Comparison of ENCODE assay signal across 12 cellular contexts in genomic region chr11:36684840-36685800, GRCh38.
DNase-seq lines count a peak whose midpoint lies in the region; ATAC-seq and TF ChIP-seq lines count a peak whose summit lies in the region.
"Had no signal": no experiment of that assay in that cellular context is flagged by ENCODE, and none has a peak within 500 bp of the region (broad histone marks: within the 10 kb centered on the region; RNA-seq: fewer than 3 reads in every experiment).

No MANE protein-coding gene starts in this region.

- peak; percentile 66 for ATAC-seq in GM18519 (IDR thresholded peaks at IDR 0.05; ENCODE audit: low FRiP score, unreplicated experiment)

- H3K27me3 ChIP-seq in HL-60 (ENCODE audit: insufficient read depth, poor library complexity, severe bottlenecking): no peaks in the 10 kb centered on the region
- H3K27me3 ChIP-seq: transverse colon had no signal

- no peak for TF ChIP-seq CTCF in HL-60 (IDR thresholded peaks at IDR 0.05; ENCODE audit: insufficient read depth, low read length)

- H3K27ac ChIP-seq in HL-60 (replicated peaks): peak overlapping the region; percentile 25
- H3K27ac ChIP-seq: transverse colon had no signal

- no peak overlapping the region for H3K4me3 ChIP-seq in HL-60 (replicated peaks; ENCODE audit: insufficient read depth, low read length)
- H3K4me3 ChIP-seq: smooth muscle cell, transverse colon had no signal

- intact Hi-C loops in posterior vena cava (cut with DNase I): no loop called here

- peak in 1 of 2 experiments; percentile 83 for DNase-seq in HL-60 (ENCODE audit: low read depth in 1 of 2, low spot score in 1 of 2)
- DNase-seq in activated CD8-positive, alpha-beta memory T cell treated with anti-CD3 and anti-CD28 coated beads, Interleukin-2, amount 50 U/mL, for 4 hours: peak; percentile 37
- DNase-seq in stimulated activated CD4-positive, alpha-beta T cell treated with anti-CD3 and anti-CD28 coated beads, Interleukin-2, amount 100 ng/mL, for 4 hours (ENCODE audit: low read depth): peak; percentile 18
- DNase-seq in cerebellar cortex (ENCODE audit: low spot score): no peak
- DNase-seq in posterior vena cava (ENCODE audit: low spot score): no peak
- DNase-seq in NCI-H446 (lab: John Stamatoyannopoulos, UW): no peak
- no peak for DNase-seq in NCI-H2081 treated with DMSO at 0.1 percent for 48 hours (lab: John Stamatoyannopoulos, UW)
- DNase-seq: naive B cell, OCI-M1, transverse colon had no signal

Comparison
In these comparisons a context has a peak if more than half of its experiments do, and no peak if none do; other contexts are left out.
1. DNase-seq: peak in activated CD8-positive, alpha-beta memory T cell treated with anti-CD3 and anti-CD28 coated beads, Interleukin-2, amount 50 U/mL, for 4 hours (single experiment) and stimulated activated CD4-positive, alpha-beta T cell treated with anti-CD3 and anti-CD28 coated beads, Interleukin-2, amount 100 ng/mL, for 4 hours (single experiment); none in cerebellar cortex (single experiment), posterior vena cava (single experiment), NCI-H446 (0 of 2) and NCI-H2081 treated with DMSO at 0.1 percent for 48 hours (single experiment).